In the genomic region with DNA sequence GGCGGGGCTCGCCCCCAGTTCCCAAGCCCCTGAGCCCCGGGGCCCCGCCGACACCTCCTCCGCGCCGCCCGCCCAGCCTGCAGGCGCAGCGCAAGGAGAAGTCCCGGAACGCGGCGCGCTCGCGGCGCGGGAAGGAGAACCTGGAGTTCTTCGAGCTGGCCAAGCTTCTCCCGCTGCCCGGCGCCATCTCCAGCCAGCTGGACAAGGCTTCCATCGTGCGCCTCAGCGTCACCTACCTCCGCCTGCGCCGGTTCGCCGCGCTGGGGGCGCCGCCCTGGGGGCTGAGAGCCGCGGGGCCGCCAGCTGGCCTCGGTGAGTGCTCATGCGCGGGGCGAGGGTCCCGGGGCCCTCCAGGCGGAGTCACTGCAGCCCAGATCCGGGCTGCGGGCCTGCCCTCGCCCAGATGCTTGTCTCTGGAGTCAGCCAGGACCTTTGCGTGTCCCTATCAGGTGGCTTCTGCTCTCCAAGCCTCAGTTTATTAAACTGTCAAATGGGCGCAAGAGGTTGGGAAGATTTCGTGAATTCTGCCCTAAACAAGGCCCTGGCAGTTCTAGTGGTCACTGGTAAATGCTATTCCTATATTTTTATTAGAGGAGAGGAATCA, we compare ENCODE assay signal across 11 cellular contexts. TPM values are rescaled to one million over a fixed set of nuclear protein-coding genes. Genes with fewer than 3 reads are reported as not detected.
DNase-seq lines count a peak whose midpoint lies in the region; ATAC-seq and TF ChIP-seq lines count a peak whose summit lies in the region.
"Had no signal": no experiment of that assay in that cellular context is flagged by ENCODE, and none has a peak within 500 bp of the region (broad histone marks: within the 10 kb centered on the region; RNA-seq: fewer than 3 reads in every experiment).

No MANE protein-coding gene starts in this region.

- no peak for DNase-seq in AG09309 (ENCODE audit: low read depth)
- no peak for DNase-seq in HAP-1 (ENCODE audit: low spot score in 2 of 2)
- DNase-seq in central memory CD8-positive, alpha-beta T cell (ENCODE audit: low spot score in 2 of 2): no peak
- no peak for DNase-seq in mesenchymal stem cell
- no peak for DNase-seq in NOMO-1 treated with dmso at 0.1 percent for 144 hours (lab: John Stamatoyannopoulos, UW; ENCODE audit: unreplicated experiment)
- no peak for DNase-seq in Peyer's patch
- DNase-seq in NCI-H2107 treated with DMSO at 0.1 percent for 48 hours (lab: John Stamatoyannopoulos, UW; ENCODE audit: unreplicated experiment): no peak
- DNase-seq: GDM1, SJCRH30, testis had no signal

- H2BK5ac ChIP-seq in mesenchymal stem cell (ENCODE audit: low read depth, low read length, poor library complexity, severe bottlenecking): no peak overlapping the region

- H2AFZ ChIP-seq in mesenchymal stem cell (ENCODE audit: low read depth, low read length): no peak overlapping the region

- H3K18ac ChIP-seq in mesenchymal stem cell (ENCODE audit: low read depth in 1 of 2, low read length in 2 of 2): peak overlapping the region in 1 of 2 experiments; percentile 14

- H3K4me1 Mint-ChIP-seq in central memory CD8-positive, alpha-beta T cell: peaks cover 20% of the 10 kb centered on the region

- H3K23ac ChIP-seq in mesenchymal stem cell (ENCODE audit: low read length in 2 of 2): no peak overlapping the region

- TF ChIP-seq CTCF in AG09309 (IDR thresholded peaks at IDR 0.05; ENCODE audit: control insufficient read depth, insufficient read depth, low read depth, low read length, missing control alignments): no peak
- no peak for TF ChIP-seq CTCF in Peyer's patch (IDR thresholded peaks at IDR 0.05)

- H3K9me3 ChIP-seq in HAP-1: no peaks in the 10 kb centered on the region
- H3K9me3 ChIP-seq in mesenchymal stem cell (ENCODE audit: control insufficient read depth, low read length): no peaks in the 10 kb centered on the region
- no peaks in the 10 kb centered on the region for H3K9me3 ChIP-seq in Peyer's patch
- H3K9me3 ChIP-seq: SJCRH30, testis had no signal

- peaks cover 62% of the 10 kb centered on the region for H3K27me3 Mint-ChIP-seq in central memory CD8-positive, alpha-beta T cell

- H2BK15ac ChIP-seq in mesenchymal stem cell (ENCODE audit: low read depth, poor library complexity, severe bottlenecking): peak overlapping the region; percentile 30

- H2BK120ac ChIP-seq in mesenchymal stem cell (ENCODE audit: low read depth, low read length): no peak overlapping the region

- H3K4ac ChIP-seq in mesenchymal stem cell (ENCODE audit: low read depth in 1 of 2, low read length in 2 of 2): no peak overlapping the region

- H2AK5ac ChIP-seq in mesenchymal stem cell (ENCODE audit: low read length, severe bottlenecking): no peak overlapping the region

- no peaks in the 10 kb centered on the region for H3K9me3 Mint-ChIP-seq in central memory CD8-positive, alpha-beta T cell

- H3K4me2 ChIP-seq in mesenchymal stem cell (ENCODE audit: low read length, poor library complexity, severe bottlenecking): peak overlapping the region; percentile 79

- peaks cover 11% of the 10 kb centered on the region for H3K36me3 Mint-ChIP-seq in central memory CD8-positive, alpha-beta T cell (ENCODE audit: insufficient read depth)

- TF ChIP-seq POLR2A in Peyer's patch (IDR thresholded peaks at IDR 0.05): no peak

- H3K4me3 ChIP-seq in AG09309 (ENCODE audit: control insufficient read depth, low read depth, low read length) (peak overlapping the region; percentile 46), HAP-1 (peak overlapping the region; percentile 57), mesenchymal stem cell (ENCODE audit: insufficient read depth in 1 of 2, low read depth in 1 of 2, low read length in 2 of 2) (no peak overlapping the region), Peyer's patch (peak overlapping the region in 1 of 4 donors; percentile 27)

- in situ Hi-C loops in HAP-1 (cut with MboI; ENCODE audit: low sequenced_read_pairs): no loop called here

- peak overlapping the region; percentile 55 for H3K4me3 Mint-ChIP-seq in central memory CD8-positive, alpha-beta T cell

- peaks cover 13% of the 10 kb centered on the region for H3K4me1 ChIP-seq in HAP-1
- H3K4me1 ChIP-seq in mesenchymal stem cell (ENCODE audit: control insufficient read depth, insufficient read depth, low read depth, low read length): peaks cover 31% of the 10 kb centered on the region
- peaks cover 3 to 27% (median 21%) of the 10 kb centered on the region in 4 donors for H3K4me1 ChIP-seq in Peyer's patch

- no peaks in the 10 kb centered on the region for H3K27me3 ChIP-seq in HAP-1 (ENCODE audit: low read depth)
- peaks cover 54 to 63% of the 10 kb centered on the region in 2 experiments for H3K27me3 ChIP-seq in mesenchymal stem cell (ENCODE audit: control insufficient read depth in 1 of 2, insufficient read depth in 1 of 2, low read length in 2 of 2)
- H3K27me3 ChIP-seq in Peyer's patch: peaks cover 0 to 61% of the 10 kb centered on the region in 2 donors
- H3K27me3 ChIP-seq: testis had no signal

- no peak overlapping the region for H4K91ac ChIP-seq in mesenchymal stem cell (ENCODE audit: low read length)

- no peak overlapping the region for H3K9ac ChIP-seq in mesenchymal stem cell (ENCODE audit: low read length)

- no peak overlapping the region for H2BK12ac ChIP-seq in mesenchymal stem cell (ENCODE audit: low read length in 2 of 2)

- H3K27ac Mint-ChIP-seq in central memory CD8-positive, alpha-beta T cell (ENCODE audit: low read depth): no peak overlapping the region

- no peak overlapping the region for H4K8ac ChIP-seq in mesenchymal stem cell (ENCODE audit: low read length)

- H3K27ac ChIP-seq in mesenchymal stem cell (ENCODE audit: low read length, poor library complexity, severe bottlenecking) (no peak overlapping the region), Peyer's patch (no peak overlapping the region)
- H3K27ac ChIP-seq: SJCRH30, testis had no signal

- no peak for ATAC-seq in central memory CD8-positive, alpha-beta T cell (replicated peaks; ENCODE audit: extremely low read depth, poor library complexity, severe bottlenecking)
- no peak for ATAC-seq in HG03095 (IDR thresholded peaks at IDR 0.05; ENCODE audit: unreplicated experiment)

- H3K14ac ChIP-seq in mesenchymal stem cell (ENCODE audit: low read length in 2 of 2): no peak overlapping the region

- WGBS in mesenchymal stem cell: 6% methylated on average over 49 of the region's 50 CpGs

- no peaks in the 10 kb centered on the region; the same call in 1 of the 2 replicates for H3K36me3 ChIP-seq in HAP-1 (replicated peaks)
- no peaks in the 10 kb centered on the region for H3K36me3 ChIP-seq in mesenchymal stem cell (ENCODE audit: control insufficient read depth in 1 of 2, insufficient read depth in 2 of 2, low read depth in 1 of 2, low read length in 2 of 2)
- no peaks in the 10 kb centered on the region for H3K36me3 ChIP-seq in Peyer's patch
- H3K36me3 ChIP-seq: SJCRH30 had no signal

- no peaks in the 10 kb centered on the region for H3K79me1 ChIP-seq in mesenchymal stem cell (replicated peaks; ENCODE audit: low read length, poor library complexity, severe bottlenecking)

RNA-seq across cellular contexts. Expression of a gene that starts 2.0 kb away (rescaled TPM):
- polyA plus RNA-seq in mesenchymal stem cell (2013, experiment 1 of 2): 0.41 TPM
- polyA plus RNA-seq in mesenchymal stem cell (2013, experiment 2 of 2): 0.47 TPM
- not detected for total RNA-seq in Peyer's patch
- total RNA-seq: SJCRH30 had no signal

RNA-seq across cellular contexts. Expression of a gene that starts 26.8 kb away (rescaled TPM):
- polyA plus RNA-seq in mesenchymal stem cell (2013, experiment 1 of 2): 28.2 TPM
- 28.5 TPM for polyA plus RNA-seq in mesenchymal stem cell (2013, experiment 2 of 2)
- 10 to 100 TPM; 17.7 to 52.7 (median 29.3) TPM for total RNA-seq in Peyer's patch

Comparison
In these comparisons a context has a peak if more than half of its experiments do, and no peak if none do; other contexts are left out.
1. H3K4me3 ChIP-seq: peak in AG09309 (single experiment) and HAP-1 (single experiment); none in mesenchymal stem cell (0 of 2).